Comparison of ENCODE assay signal across 1 cellular context in the genomic region with DNA sequence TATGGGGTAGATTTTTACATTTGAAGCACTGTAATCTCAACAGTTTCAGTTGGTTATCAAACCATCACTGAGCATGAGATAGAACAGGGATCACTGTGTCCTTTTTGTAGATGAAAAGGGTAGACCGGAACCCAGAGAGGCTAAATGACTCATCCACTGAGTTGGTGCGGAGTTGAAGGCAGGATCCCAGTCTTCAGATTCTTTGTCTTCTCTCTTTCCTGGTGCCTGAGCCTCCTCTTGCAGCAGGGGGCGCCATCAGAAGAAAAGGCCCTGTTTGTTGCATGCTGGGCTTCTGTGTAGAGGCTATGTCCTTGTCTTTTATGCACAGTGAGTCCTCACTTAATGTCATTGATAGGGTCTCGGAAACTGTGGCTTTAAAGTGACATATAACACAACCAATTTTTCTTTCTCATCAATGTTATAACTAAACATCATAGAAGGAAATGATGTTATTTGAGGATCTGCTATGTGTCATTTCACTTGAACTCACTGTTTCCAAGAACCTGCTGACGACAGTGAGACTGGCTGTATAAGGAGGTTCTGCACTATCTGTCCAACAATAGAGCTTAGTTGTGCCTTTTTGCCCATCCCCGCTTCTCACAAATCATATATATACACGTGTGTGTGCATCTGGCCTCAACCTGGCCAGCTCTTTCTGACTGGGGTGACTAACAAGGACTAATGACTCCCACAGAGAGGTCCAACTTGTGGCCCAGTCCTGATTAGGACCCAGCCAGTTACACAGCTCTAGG.
TF ChIP-seq lines count a peak whose summit lies in the region.

No MANE protein-coding gene starts in this region.

TF ChIP-seq in K562, 482 proteins besides CTCF, POLR2A, EP300 and RAD21 (continued from another document):
- TF ChIP-seq, protein P1, sequence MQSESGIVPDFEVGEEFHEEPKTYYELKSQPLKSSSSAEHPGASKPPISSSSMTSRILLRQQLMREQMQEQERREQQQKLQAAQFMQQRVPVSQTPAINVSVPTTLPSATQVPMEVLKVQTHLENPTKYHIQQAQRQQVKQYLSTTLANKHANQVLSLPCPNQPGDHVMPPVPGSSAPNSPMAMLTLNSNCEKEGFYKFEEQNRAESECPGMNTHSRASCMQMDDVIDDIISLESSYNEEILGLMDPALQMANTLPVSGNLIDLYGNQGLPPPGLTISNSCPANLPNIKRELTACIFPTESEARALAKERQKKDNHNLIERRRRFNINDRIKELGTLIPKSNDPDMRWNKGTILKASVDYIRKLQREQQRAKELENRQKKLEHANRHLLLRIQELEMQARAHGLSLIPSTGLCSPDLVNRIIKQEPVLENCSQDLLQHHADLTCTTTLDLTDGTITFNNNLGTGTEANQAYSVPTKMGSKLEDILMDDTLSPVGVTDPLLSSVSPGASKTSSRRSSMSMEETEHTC (IDR thresholded peaks at IDR 0.05): no peak
- TF ChIP-seq ETV5 (CRISPR knock-in tag; IDR thresholded peaks at IDR 0.05; ENCODE audit: low read depth) (peak; percentile 72), RCOR1 (IDR thresholded peaks at IDR 0.05; ENCODE audit: borderline replicate concordance in 1 of 2, low read depth in 2 of 2, low read length in 2 of 2) (peak in 1 of 2 experiments; percentile 26; a peak in 1 of 4 replicates), TOE1 (IDR thresholded peaks at IDR 0.05; ENCODE audit: borderline replicate concordance) (peak; percentile 32; the same call in 1 of the 2 replicates), TOE1 (CRISPR knock-in tag; IDR thresholded peaks at IDR 0.05; ENCODE audit: borderline replicate concordance, low read depth) (no peak), LCOR (CRISPR knock-in tag; IDR thresholded peaks at IDR 0.05) (peak; percentile 64; the same call in 1 of the 2 replicates), GABPB1 (CRISPR knock-in tag; IDR thresholded peaks at IDR 0.05) (peak; percentile 64; the same call in 1 of the 2 replicates), JUN (IDR thresholded peaks at IDR 0.05; ENCODE audit: borderline replicate concordance, low read depth, low read length) (peak; percentile 85), JUN (CRISPR knock-in tag; IDR thresholded peaks at IDR 0.05; ENCODE audit: borderline replicate concordance) (0 out of 2 replicates have a peak, but pooled peaks have one; percentile 79), NCOA1 (IDR thresholded peaks at IDR 0.05; ENCODE audit: low read depth) (no peak), SMC3 (conservative IDR thresholded peaks at IDR 0.05; ENCODE audit: insufficient read depth, low read depth, low read length) (peak; percentile 68), PML (IDR thresholded peaks at IDR 0.05; ENCODE audit: low read length) (0 out of 2 replicates have a peak, but pooled peaks have one; percentile 21)
- TF ChIP-seq, protein P2, sequence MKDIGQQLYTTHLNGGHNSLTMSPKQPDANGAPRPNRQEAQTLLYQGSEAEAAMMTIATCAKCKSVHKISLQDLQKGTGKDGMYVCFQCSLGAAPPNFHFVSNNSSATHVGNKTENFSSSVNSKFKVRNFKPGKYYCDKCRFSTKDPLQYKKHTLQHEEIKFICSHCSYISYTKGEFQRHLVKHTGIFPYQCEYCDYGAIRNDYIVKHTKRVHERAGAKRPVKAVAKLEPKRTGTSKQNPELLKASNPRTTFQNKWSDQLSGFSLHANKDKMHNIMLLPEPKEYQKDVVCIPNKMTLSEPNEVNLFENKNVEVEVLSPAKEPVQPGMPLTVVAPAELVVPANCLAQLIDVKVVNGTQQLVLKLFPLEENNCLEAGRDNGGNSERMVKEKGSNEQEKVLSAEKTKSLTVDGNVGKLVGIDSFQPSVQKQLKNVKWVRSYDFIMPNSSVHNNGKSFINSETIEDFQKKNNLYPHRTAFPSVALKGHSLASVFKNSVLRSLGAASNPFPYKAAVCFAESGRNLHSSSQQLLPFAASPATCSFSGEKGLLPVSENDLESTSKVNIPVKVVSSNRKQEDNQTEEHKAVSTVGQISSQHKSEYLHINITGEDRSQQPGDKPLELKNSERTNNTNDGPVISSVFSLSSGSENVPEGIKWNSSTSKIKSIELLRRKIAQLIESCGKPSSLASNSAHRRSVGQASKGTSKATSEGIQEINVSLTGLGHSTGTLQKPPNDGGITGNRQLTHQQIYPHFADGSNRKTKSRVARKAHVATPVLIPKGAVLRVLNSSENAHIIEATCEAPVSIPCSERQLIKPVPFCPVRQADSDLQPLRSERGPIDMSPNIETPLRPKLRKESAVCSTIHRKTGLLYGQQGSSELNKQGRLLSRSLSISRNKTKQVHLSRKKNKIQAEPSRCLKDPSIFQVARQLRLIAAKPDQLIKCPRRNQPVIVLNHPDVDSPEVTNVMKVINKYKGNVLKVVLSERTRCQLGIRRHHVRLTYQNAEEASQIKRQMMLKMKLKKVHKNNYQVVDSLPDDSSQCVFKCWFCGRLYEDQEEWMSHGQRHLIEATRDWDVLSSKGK (CRISPR knock-in tag; IDR thresholded peaks at IDR 0.05): no peak
